20 cellular contexts compared by ENCODE assay signal in the genomic region with DNA sequence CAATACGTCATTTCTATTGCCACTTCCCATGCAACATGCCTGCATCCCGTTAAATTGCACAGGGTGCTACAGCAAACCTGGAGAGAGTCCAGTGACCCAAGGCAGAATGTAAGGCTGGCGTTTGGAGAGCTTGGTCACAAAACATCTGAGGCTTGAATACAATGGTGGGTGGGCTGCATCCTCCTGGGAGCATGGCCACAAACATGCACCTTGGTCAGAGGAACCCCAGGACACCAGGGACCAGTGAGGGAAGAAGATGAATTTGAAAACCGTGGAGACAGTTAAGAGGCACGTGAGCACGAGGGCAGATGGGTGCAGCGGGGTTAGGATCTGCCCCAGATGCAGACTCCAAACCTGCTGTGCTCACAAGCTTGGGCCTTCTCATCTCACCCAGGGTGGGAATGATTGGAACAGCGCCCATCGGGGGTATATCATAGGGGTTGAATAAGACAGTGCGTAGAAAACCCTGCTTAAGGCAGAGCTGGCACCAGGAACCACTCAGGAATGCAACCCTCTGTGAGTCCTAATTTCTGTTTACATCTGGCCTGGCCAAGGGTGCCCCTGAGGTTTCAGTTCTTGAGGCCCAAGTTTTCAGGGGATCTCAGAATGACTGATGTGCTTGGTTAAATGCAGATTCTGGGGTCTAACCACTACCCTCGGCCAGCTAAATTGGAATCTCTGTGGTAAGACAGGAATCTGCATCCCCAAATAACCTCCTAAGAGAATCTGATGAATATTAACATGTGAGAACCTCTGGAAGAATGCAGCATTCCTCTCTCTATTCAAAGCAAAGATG.
DNase-seq lines count a peak whose midpoint lies in the region; ATAC-seq and TF ChIP-seq lines count a peak whose summit lies in the region.
"Had no signal": no experiment of that assay in that cellular context is flagged by ENCODE, and none has a peak within 500 bp of the region (broad histone marks: within the 10 kb centered on the region; RNA-seq: fewer than 3 reads in every experiment).

No MANE protein-coding gene starts in this region.

- no peak overlapping the region for H3K27ac ChIP-seq in BLaER1 treated with 17β-estradiol and CSF1 and Interleukin-3, amounts not matched to agents 10 nM and 100 nM
- H3K27ac ChIP-seq in osteoblast (ENCODE audit: low read depth, low read length): peak overlapping the region; percentile 42
- no peak overlapping the region for H3K27ac ChIP-seq in mammary epithelial cell (ENCODE audit: insufficient read depth, low read depth, low read length)
- H3K27ac ChIP-seq: cardiac muscle cell, heart right ventricle, parathyroid adenoma, uterus had no signal

- H3K36me3 Mint-ChIP-seq in HFFc6 (ENCODE audit: low read depth): no peaks in the 10 kb centered on the region
- H3K36me3 Mint-ChIP-seq in activated naive CD8-positive, alpha-beta T cell treated with anti-CD3 and anti-CD28 coated beads, Interleukin-2, amount 50 U/mL, for 24 hours (ENCODE audit: low read depth): no peaks in the 10 kb centered on the region

- no TSS peak for BruUV-seq in mammary epithelial cell (replicated peaks; lab: Mats Ljungman, UMichigan)

- H2AFZ ChIP-seq in osteoblast (ENCODE audit: low read length) (no peak overlapping the region), mammary epithelial cell (ENCODE audit: low read depth, low read length) (no peak overlapping the region)
- H2AFZ ChIP-seq: parathyroid adenoma had no signal

- peaks cover 0 to 3% (median 0%) of the 10 kb centered on the region in 11 experiments; a peak in 1 of 22 replicates for H3K36me3 ChIP-seq in BLaER1 treated with 17β-estradiol and CSF1 and Interleukin-3, amounts not matched to agents 10 nM and 100 nM
- H3K36me3 ChIP-seq in osteoblast (ENCODE audit: insufficient read depth, low read length): no peaks in the 10 kb centered on the region
- H3K36me3 ChIP-seq in mammary epithelial cell (ENCODE audit: insufficient read depth, low read length): no peaks in the 10 kb centered on the region
- H3K36me3 ChIP-seq: BE2C, cardiac muscle cell, heart right ventricle, uterus had no signal

- in situ Hi-C loops in mammary epithelial cell (cut with MboI; ENCODE audit: low sequenced_read_pairs in 2 of 2): no loop called here

- ATAC-seq in activated naive CD8-positive, alpha-beta T cell treated with anti-CD3 and anti-CD28 coated beads, Interleukin-2, amount 50 U/mL, for 24 hours: peak; percentile 41
- no peak for ATAC-seq in GM19467 (IDR thresholded peaks at IDR 0.05; ENCODE audit: unreplicated experiment)
- ATAC-seq: heart right ventricle had no signal

- H4K20me1 ChIP-seq in BLaER1 treated with 17β-estradiol and CSF1 and Interleukin-3, amounts not matched to agents 10 nM and 100 nM: no peaks in the 10 kb centered on the region
- H4K20me1 ChIP-seq in osteoblast (ENCODE audit: insufficient read depth, low read length): no peaks in the 10 kb centered on the region
- no peaks in the 10 kb centered on the region for H4K20me1 ChIP-seq in mammary epithelial cell (ENCODE audit: insufficient read depth, low read length)

- H3K9me3 ChIP-seq in BLaER1 treated with 17β-estradiol and CSF1 and Interleukin-3, amounts not matched to agents 10 nM and 100 nM (replicated peaks in 1 of 11): peaks cover 7 to 23% (median 14%) of the 10 kb centered on the region in 11 experiments; a peak in 20 of 22 replicates
- no peaks in the 10 kb centered on the region for H3K9me3 ChIP-seq in osteoblast (ENCODE audit: low read depth, low read length)
- H3K9me3 ChIP-seq in mammary epithelial cell (replicated peaks; ENCODE audit: insufficient read depth, low read length): no peaks in the 10 kb centered on the region
- H3K9me3 ChIP-seq: BE2C, uterus had no signal

- no peak overlapping the region for H3K9ac ChIP-seq in BLaER1 treated with 17β-estradiol and CSF1 and Interleukin-3, amounts not matched to agents 10 nM and 100 nM
- H3K9ac ChIP-seq in mammary epithelial cell (ENCODE audit: insufficient read depth, low read length): no peak overlapping the region
- H3K9ac ChIP-seq: parathyroid adenoma had no signal

- H3K4me3 Mint-ChIP-seq in HFFc6: no peak overlapping the region
- no peak overlapping the region for H3K4me3 Mint-ChIP-seq in activated naive CD8-positive, alpha-beta T cell treated with anti-CD3 and anti-CD28 coated beads, Interleukin-2, amount 50 U/mL, for 24 hours
- H3K4me3 Mint-ChIP-seq: activated B cell treated with CpG ODN at 0.5 μM for 24 hours had no signal

- CTCF ChIA-PET in mammary epithelial cell (lab: Charles Lee; ENCODE audit: low non-redundant PET): no interaction called here

- dilution Hi-C loops in mammary epithelial cell (cut with HindIII; ENCODE audit: low sequenced_read_pairs): no loop called here

- peak overlapping the region in 7 of 11 experiments; percentile 6 to 62 (median 40); a peak in 11 of 22 replicates for H3K4me2 ChIP-seq in BLaER1 treated with 17β-estradiol and CSF1 and Interleukin-3, amounts not matched to agents 10 nM and 100 nM
- H3K4me2 ChIP-seq in osteoblast (ENCODE audit: insufficient read depth, low read length) (no peak overlapping the region), mammary epithelial cell (ENCODE audit: insufficient read depth, low read depth, low read length) (no peak overlapping the region)

- H3K4me1 ChIP-seq in BLaER1 treated with 17β-estradiol and CSF1 and Interleukin-3, amounts not matched to agents 10 nM and 100 nM: peaks cover under 1 to 31% (median 15%) of the 10 kb centered on the region in 10 experiments; a peak in 16 of 20 replicates
- H3K4me1 ChIP-seq in osteoblast (ENCODE audit: insufficient read depth, low read length) (peaks cover 26% of the 10 kb centered on the region), mammary epithelial cell (ENCODE audit: insufficient read depth, low read length) (no peaks in the 10 kb centered on the region)
- H3K4me1 ChIP-seq: parathyroid adenoma, uterus had no signal

- H3K27me3 ChIP-seq in BLaER1 treated with 17β-estradiol and CSF1 and Interleukin-3, amounts not matched to agents 10 nM and 100 nM: no peaks in the 10 kb centered on the region
- H3K27me3 ChIP-seq in osteoblast (ENCODE audit: insufficient read depth, low read length): peaks cover 2% of the 10 kb centered on the region
- H3K27me3 ChIP-seq in mammary epithelial cell (ENCODE audit: insufficient read depth, low read length): no peaks in the 10 kb centered on the region
- H3K27me3 ChIP-seq: BE2C, cardiac muscle cell, uterus had no signal

- H3K4me3 ChIP-seq in BLaER1 treated with 17β-estradiol and CSF1 and Interleukin-3, amounts not matched to agents 10 nM and 100 nM: no peak overlapping the region
- H3K4me3 ChIP-seq in osteoblast (ENCODE audit: insufficient read depth, low read length) (no peak overlapping the region), mammary epithelial cell (replicated peaks in 1 of 3; ENCODE audit: insufficient read depth in 1 of 3, low read depth in 2 of 3, low read length in 3 of 3) (no peak overlapping the region)
- H3K4me3 ChIP-seq: cardiac muscle cell, heart right ventricle, uterus had no signal

- H3K27me3 Mint-ChIP-seq in HFFc6 (ENCODE audit: insufficient read depth): peaks cover 6% of the 10 kb centered on the region
- H3K27me3 Mint-ChIP-seq in activated naive CD8-positive, alpha-beta T cell treated with anti-CD3 and anti-CD28 coated beads, Interleukin-2, amount 50 U/mL, for 24 hours: peaks cover 1% of the 10 kb centered on the region

- no peaks in the 10 kb centered on the region for H3K79me2 ChIP-seq in osteoblast (ENCODE audit: insufficient read depth, low read length)
- H3K79me2 ChIP-seq in mammary epithelial cell (ENCODE audit: insufficient read depth, low read length): no peaks in the 10 kb centered on the region
- H3K79me2 ChIP-seq: parathyroid adenoma had no signal

- 71% methylated on average over 10 of the region's 11 CpGs for WGBS in mammary epithelial cell (ENCODE audit: low coverage, missing lambda C conversion rate)

- intact Hi-C loops in mammary epithelial cell (cut with micrococcal nuclease): no loop called here

- TF ChIP-seq CTCF in HFFc6 (IDR thresholded peaks at IDR 0.05): no peak
- TF ChIP-seq CTCF in osteoblast (IDR thresholded peaks at IDR 0.05; ENCODE audit: extremely low read depth, low read depth, low read length): no peak
- TF ChIP-seq CTCF in mammary epithelial cell (conservative IDR thresholded peaks at IDR 0.05 in 1 of 2, IDR thresholded peaks at IDR 0.05 in 1 of 2; ENCODE audit: extremely low read depth in 1 of 2, insufficient read depth in 1 of 2, low read depth in 1 of 2, low read length in 2 of 2): no peak

- H3K9me3 Mint-ChIP-seq in HFFc6: no peaks in the 10 kb centered on the region
- H3K9me3 Mint-ChIP-seq in activated naive CD8-positive, alpha-beta T cell treated with anti-CD3 and anti-CD28 coated beads, Interleukin-2, amount 50 U/mL, for 24 hours: no peaks in the 10 kb centered on the region
- H3K9me3 Mint-ChIP-seq: activated B cell treated with CpG ODN at 0.5 μM for 24 hours had no signal

- H3K4me1 Mint-ChIP-seq in HFFc6 (ENCODE audit: low read depth): peaks cover 26% of the 10 kb centered on the region
- peaks cover 52% of the 10 kb centered on the region for H3K4me1 Mint-ChIP-seq in activated naive CD8-positive, alpha-beta T cell treated with anti-CD3 and anti-CD28 coated beads, Interleukin-2, amount 50 U/mL, for 24 hours

- DNase-seq in HFFc6: peak; percentile 10
- no peak for DNase-seq in activated naive CD8-positive, alpha-beta T cell treated with anti-CD3 and anti-CD28 coated beads, Interleukin-2, amount 50 U/mL, for 24 hours
- DNase-seq in osteoblast (ENCODE audit: insufficient read length, low spot score, missing footprints): peak; percentile 64
- DNase-seq in mammary epithelial cell: no peak
- DNase-seq in hippocampal formation (lab: John Stamatoyannopoulos, UW): no peak
- DNase-seq: activated B cell treated with CpG ODN at 0.5 μM for 24 hours; activated CD8-positive, alpha-beta memory T cell treated with anti-CD3 and anti-CD28 coated beads, Interleukin-2, amount 50 U/mL, for 4 hours; activated naive CD4-positive, alpha-beta T cell; BE2C; GF-D8; heart right ventricle; NCI-H1092 treated with DMSO at 0.1 percent for 48 hours; NCI-H2081 treated with DMSO at 0.1 percent for 48 hours; SHP77 treated with DMSO at 0.1 percent for 48 hours; substantia nigra; uterus had no signal

- no peak overlapping the region; the same call in 1 of the 2 replicates for H3K27ac Mint-ChIP-seq in HFFc6
- H3K27ac Mint-ChIP-seq in activated naive CD8-positive, alpha-beta T cell treated with anti-CD3 and anti-CD28 coated beads, Interleukin-2, amount 50 U/mL, for 24 hours: peak overlapping the region; percentile 19
- H3K27ac Mint-ChIP-seq: activated B cell treated with CpG ODN at 0.5 μM for 24 hours had no signal

Comparison
In these comparisons a context has a peak if more than half of its experiments do, and no peak if none do; other contexts are left out.
1. H3K4me2 ChIP-seq: peak in BLaER1 treated with 17β-estradiol and CSF1 and Interleukin-3, amounts not matched to agents 10 nM and 100 nM (7 of 11); none in osteoblast (single experiment) and mammary epithelial cell (single experiment).
2. DNase-seq: peak in HFFc6 (single experiment) and osteoblast (single experiment); none in activated naive CD8-positive, alpha-beta T cell treated with anti-CD3 and anti-CD28 coated beads, Interleukin-2, amount 50 U/mL, for 24 hours (single experiment), mammary epithelial cell (single experiment) and hippocampal formation (0 of 2).